ENCODE assay signal across 22 cellular contexts in genomic region chr17:49629447-49629846, GRCh38. TPM values are rescaled to one million over a fixed set of nuclear protein-coding genes. Genes with fewer than 3 reads are reported as not detected.
DNase-seq lines count a peak whose midpoint lies in the region; ATAC-seq, FAIRE-seq and TF ChIP-seq lines count a peak whose summit lies in the region.
"Had no signal": no experiment of that assay in that cellular context is flagged by ENCODE, and none has a peak within 500 bp of the region (broad histone marks: within the 10 kb centered on the region; RNA-seq: fewer than 3 reads in every experiment).

No MANE protein-coding gene starts in this region.

- no peak for DNase-seq in heart left ventricle
- DNase-seq in left ventricle myocardium superior = no peak
- DNase-seq in choroid plexus epithelial cell (ENCODE audit: low read depth) = peak; percentile 37
- no peak for DNase-seq in right lobe of liver
- no peak for DNase-seq in dermis blood vessel endothelial cell
- no peak for DNase-seq in kidney
- DNase-seq: activated CD4-positive, alpha-beta T cell treated with anti-CD3 and anti-CD28 coated beads, Interleukin-2, amount 10 ng/mL, durations not matched to agents 7 days and 5 days; C1 segment of cervical spinal cord; DMS153; GOT3; KBM-7; left lung; NCI-H1694; NCI-H69; stimulated activated CD4-positive, alpha-beta T cell treated with anti-CD3 and anti-CD28 coated beads, Interleukin-4, amount 100 ng/mL, for 24 hours; stomach; T-cell had no signal

- no peak overlapping the region for H3K9ac ChIP-seq in kidney (ENCODE audit: low read length in 2 of 2)

- H3K27ac ChIP-seq in heart left ventricle = peak overlapping the region in 10 of 12 donors; percentile 23 to 67 (median 38)
- H3K27ac ChIP-seq in right lobe of liver = peak overlapping the region in 1 of 3 donors; percentile 38
- H3K27ac ChIP-seq in kidney (ENCODE audit: low read depth in 2 of 2, low read length in 2 of 2) = no peak overlapping the region
- H3K27ac ChIP-seq: left lung, prostate gland, vagina had no signal

- no peak for FAIRE-seq in kidney (lab: Jason Lieb, UNC)
- FAIRE-seq: bronchial epithelial cell had no signal

- TF ChIP-seq CTCF in heart left ventricle (IDR thresholded peaks at IDR 0.05) = no peak
- TF ChIP-seq CTCF in choroid plexus epithelial cell (conservative IDR thresholded peaks at IDR 0.05; ENCODE audit: low read depth, low read length) = no peak
- TF ChIP-seq CTCF in right lobe of liver (IDR thresholded peaks at IDR 0.05) = no peak
- TF ChIP-seq CTCF in kidney (IDR thresholded peaks at IDR 0.05; ENCODE audit: borderline replicate concordance, extremely low read depth, insufficient read depth) = no peak

- peaks cover 12 to 99% (median 70%) of the 10 kb centered on the region in 12 donors for H3K4me1 ChIP-seq in heart left ventricle
- H3K4me1 ChIP-seq in right lobe of liver = peaks cover 0 to 64% (median 25%) of the 10 kb centered on the region in 4 donors
- peaks cover 8 to 24% of the 10 kb centered on the region in 2 donors for H3K4me1 ChIP-seq in kidney (ENCODE audit: control insufficient read depth in 1 of 2, insufficient read depth in 1 of 2, low read depth in 1 of 2, low read length in 2 of 2)

- no peak for TF ChIP-seq POLR2A in heart left ventricle (IDR thresholded peaks at IDR 0.05)
- TF ChIP-seq POLR2A in right lobe of liver (IDR thresholded peaks at IDR 0.05) = no peak

- ATAC-seq in heart left ventricle (no peak), left ventricle myocardium superior (no peak), right lobe of liver (peak; percentile 59 to 70 (median 63)), GM19328 (IDR thresholded peaks at IDR 0.05; ENCODE audit: unreplicated experiment) (no peak), HG03442 (IDR thresholded peaks at IDR 0.05; ENCODE audit: unreplicated experiment) (no peak)
- ATAC-seq: left lung, T-cell had no signal

- intact Hi-C loops in heart left ventricle (cut with DNase I) (loop anchor here in 1 of 10 donors (5.0 kb wide), 1 partner anchor 33 kb away; no protein-coding TSS in a partner anchor), left ventricle myocardium superior (cut with micrococcal nuclease) (loop anchor here (5.0 kb wide), 1 partner anchor 43 kb away; no protein-coding TSS in a partner anchor), right lobe of liver (cut with DNase I) (no loop called here), kidney (cut with DNase I) (no loop called here)

- H3K4me3 ChIP-seq in heart left ventricle = no peak overlapping the region
- no peak overlapping the region for H3K4me3 ChIP-seq in choroid plexus epithelial cell (ENCODE audit: low read depth, low read length)
- H3K4me3 ChIP-seq in right lobe of liver = no peak overlapping the region
- H3K4me3 ChIP-seq in kidney (ENCODE audit: low read length in 2 of 2) = no peak overlapping the region
- H3K4me3 ChIP-seq: left lung, prostate gland, stomach, vagina had no signal

- peaks cover 0 to 8% (median 0%) of the 10 kb centered on the region in 9 donors for H3K36me3 ChIP-seq in heart left ventricle
- no peaks in the 10 kb centered on the region for H3K36me3 ChIP-seq in right lobe of liver
- H3K36me3 ChIP-seq in kidney (ENCODE audit: control insufficient read depth in 1 of 2, insufficient read depth in 2 of 2, low read length in 2 of 2) = no peaks in the 10 kb centered on the region
- H3K36me3 ChIP-seq: prostate gland, vagina had no signal

- H3K27me3 ChIP-seq in heart left ventricle (no peaks in the 10 kb centered on the region), right lobe of liver (no peaks in the 10 kb centered on the region)
- H3K27me3 ChIP-seq: left lung, stomach, vagina had no signal

- H3K9me3 ChIP-seq in heart left ventricle (no peaks in the 10 kb centered on the region), right lobe of liver (no peaks in the 10 kb centered on the region), kidney (ENCODE audit: control insufficient read depth in 1 of 2, low read length in 2 of 2) (no peaks in the 10 kb centered on the region)
- H3K9me3 ChIP-seq: left lung, prostate gland, stomach, vagina had no signal

RNA-seq across cellular contexts. Expression of gene SPOP, which starts 48.5 kb away (rescaled TPM):
- total RNA-seq in heart left ventricle (10 to 100 TPM; 46.7 to 96.1 (median 60.4) TPM), left ventricle myocardium superior (77.8 TPM), right lobe of liver (10 to 100 TPM; 26.9 to 41.0 (median 34.1) TPM), dermis blood vessel endothelial cell (127 and 144 TPM in 2 replicates), kidney (73.8 TPM)
- polyA plus RNA-seq in heart left ventricle (10 to 100 TPM; 28.5 to 72.0 TPM), kidney (ENCODE audit: insufficient read depth, low read depth, low replicate concordance) (28.2 TPM)

RNA-seq across cellular contexts. Expression of gene NXPH3, which starts 53.8 kb away (rescaled TPM):
- total RNA-seq in heart left ventricle (1 to 10 TPM; 2.5 to 6.8 (median 4.5) TPM), left ventricle myocardium superior (3.4 TPM), right lobe of liver (under 1 TPM in 5 of 6 experiments, not detected in 1; 0.09 to 0.43 (median 0.21) TPM), dermis blood vessel endothelial cell (3.9 and 4.0 TPM in 2 replicates), kidney (0.98 TPM)
- polyA plus RNA-seq in heart left ventricle (1 to 10 TPM; 4.0 to 7.9 TPM), kidney (ENCODE audit: insufficient read depth, low read depth, low replicate concordance) (1.2 TPM)
- total RNA-seq: activated CD4-positive, alpha-beta T cell treated with anti-CD3 and anti-CD28 coated beads, Interleukin-2, amount 10 ng/mL, durations not matched to agents 7 days and 5 days; bronchial epithelial cell; T-cell had no signal

Comparison
In these comparisons a context has a peak if more than half of its experiments do, and no peak if none do; other contexts are left out.
1. ATAC-seq: peak in right lobe of liver (4 of 4); none in heart left ventricle (0 of 4), left ventricle myocardium superior (single experiment), GM19328 (single experiment) and HG03442 (single experiment).
2. H3K27ac ChIP-seq: peak in heart left ventricle (10 of 12); none in kidney (0 of 2).